14 cellular contexts compared by ENCODE assay signal in the genomic region with DNA sequence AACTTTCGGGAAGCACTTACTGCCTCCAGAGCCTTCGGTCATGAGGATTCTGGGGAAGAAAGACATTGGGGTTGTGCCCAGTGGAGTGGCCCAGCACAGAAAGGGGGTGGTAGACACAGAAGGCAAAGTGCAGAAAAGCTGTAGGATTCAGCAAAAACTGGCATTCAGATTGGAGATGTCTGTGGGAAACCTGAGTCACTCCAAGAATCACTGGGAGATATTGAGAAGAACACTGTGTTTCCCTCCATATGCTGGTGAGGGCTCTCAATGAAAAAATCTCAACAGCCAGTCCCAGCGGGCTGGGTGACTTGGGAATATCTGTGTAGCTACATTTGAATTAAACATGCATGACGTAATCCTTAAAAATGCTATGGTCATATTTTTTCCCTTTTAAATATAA.
"Had no signal": no experiment of that assay in that cellular context is flagged by ENCODE, and none has a peak within 500 bp of the region (broad histone marks: within the 10 kb centered on the region; RNA-seq: fewer than 3 reads in every experiment).

No MANE protein-coding gene starts in this region.

- H3K4me3 Mint-ChIP-seq: activated naive CD8-positive, alpha-beta T cell; activated T-cell treated with anti-CD3 and anti-CD28 coated beads, Interleukin-2, amount 50 U/mL, for 24 hours; mesothelial cell of epicardium; neural crest cell; T-helper 17 cell had no signal

- H3K27me3 ChIP-seq: right atrium auricular region had no signal

- H3K27ac Mint-ChIP-seq: activated naive CD8-positive, alpha-beta T cell; activated T-cell treated with anti-CD3 and anti-CD28 coated beads, Interleukin-2, amount 50 U/mL, for 24 hours; mesothelial cell of epicardium; T-helper 17 cell had no signal

- H3K4me1 ChIP-seq: breast epithelium, esophagus muscularis mucosa, right atrium auricular region, tibial artery had no signal

- H3K36me3 Mint-ChIP-seq: activated naive CD8-positive, alpha-beta T cell; mesothelial cell of epicardium had no signal

- H3K4me2 ChIP-seq: smooth muscle cell had no signal

- ATAC-seq: T-helper 17 cell had no signal

- H3K9me3 ChIP-seq: breast epithelium, esophagus muscularis mucosa, right atrium auricular region, tibial artery had no signal

- H3K9me3 Mint-ChIP-seq: activated T-cell treated with anti-CD3 and anti-CD28 coated beads, Interleukin-2, amount 50 U/mL, for 24 hours; mesothelial cell of epicardium; neural crest cell had no signal

- FAIRE-seq: frontal cortex, kidney had no signal

- H3K4me1 Mint-ChIP-seq: mesothelial cell of epicardium, neural crest cell had no signal

- H3K4me3 ChIP-seq: breast epithelium, esophagus muscularis mucosa, right atrium auricular region, smooth muscle cell, tibial artery had no signal

- H3K27ac ChIP-seq: breast epithelium, esophagus muscularis mucosa, right atrium auricular region, tibial artery had no signal

- H3K36me3 ChIP-seq: breast epithelium, esophagus muscularis mucosa, right atrium auricular region, tibial artery had no signal

- DNase-seq: activated CD4-positive, alpha-beta T cell treated with anti-CD3 and anti-CD28 coated beads, Interleukin-2, amount 50 U/mL, for 1 hour; activated effector memory CD4-positive, alpha-beta T cell treated with anti-CD3 and anti-CD28 coated beads, Interleukin-2, amount 50 U/mL, for 16 hours; activated T-cell treated with anti-CD3 and anti-CD28 coated beads, Interleukin-2, amount 50 U/mL, for 24 hours; kidney; T-helper 17 cell; tibial artery had no signal
